Comparison of ENCODE assay signal across 10 cellular contexts in the genomic region with DNA sequence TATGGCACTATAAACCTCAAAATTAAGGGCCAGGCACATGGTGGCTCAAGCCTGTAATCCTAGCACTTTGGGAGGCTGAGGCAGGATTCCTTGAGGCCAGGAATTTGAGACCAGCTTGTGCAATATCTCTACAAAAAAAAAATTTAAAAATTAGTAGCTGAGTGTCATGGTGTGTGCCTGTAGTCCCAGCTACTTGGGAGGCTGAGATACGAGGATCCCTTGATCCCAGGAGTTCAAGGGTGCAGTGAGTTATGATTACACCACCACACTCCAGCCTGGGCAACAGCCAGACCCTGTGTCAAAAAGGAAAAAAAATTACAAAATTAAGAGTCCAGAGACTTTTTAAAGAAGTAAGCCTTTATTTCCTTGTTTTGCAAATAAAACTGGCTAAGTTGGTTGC. TPM values are rescaled to one million over a fixed set of nuclear protein-coding genes. Genes with fewer than 3 reads are reported as not detected.
DNase-seq lines count a peak whose midpoint lies in the region; ATAC-seq and TF ChIP-seq lines count a peak whose summit lies in the region.
"Had no signal": no experiment of that assay in that cellular context is flagged by ENCODE, and none has a peak within 500 bp of the region (broad histone marks: within the 10 kb centered on the region; RNA-seq: fewer than 3 reads in every experiment).

No MANE protein-coding gene starts in this region.

- H3K36me3 Mint-ChIP-seq in Caco-2 (ENCODE audit: insufficient read depth, unreplicated experiment) (peaks cover 88% of the 10 kb centered on the region), nephron (ENCODE audit: low read depth) (peaks cover 35% of the 10 kb centered on the region)
- peaks cover 26 to 39% of the 10 kb centered on the region in 2 donors for H3K36me3 Mint-ChIP-seq in activated T-cell treated with anti-CD3 and anti-CD28 coated beads, Interleukin-2, amount 50 U/mL, for 72 hours (ENCODE audit: insufficient read depth in 2 of 2)

- DNase-seq in Caco-2 (no peak), HT1080 (ENCODE audit: low read depth) (peak; percentile 29), NCI-H2081 (lab: John Stamatoyannopoulos, UW) (no peak), SIG-M5 treated with dmso at 0.1 percent for 504 hours (lab: John Stamatoyannopoulos, UW; ENCODE audit: unreplicated experiment) (no peak)
- no peak for DNase-seq in activated T-cell treated with anti-CD3 and anti-CD28 coated beads, Interleukin-2, amount 50 U/mL, for 72 hours
- DNase-seq: right cardiac atrium, SHP77 had no signal

- H3K27ac Mint-ChIP-seq in Caco-2 (ENCODE audit: unreplicated experiment) (no peak overlapping the region), nephron (no peak overlapping the region)
- peak overlapping the region; percentile 91 for H3K27ac Mint-ChIP-seq in activated T-cell treated with anti-CD3 and anti-CD28 coated beads, Interleukin-2, amount 50 U/mL, for 72 hours

- CTCF ChIA-PET in Caco-2 (lab: Charles Lee) = interaction anchor here (0.6 to 1.1 kb wide), 2 partner anchors 13 to 32 kb away, joined by 3 to 4 read pairs; no protein-coding TSS in a partner anchor

- H3K27me3 ChIP-seq in Caco-2 (replicated peaks; ENCODE audit: control insufficient read depth, insufficient read depth, low read length) = no peaks in the 10 kb centered on the region

- H3K9me3 Mint-ChIP-seq in Caco-2 (ENCODE audit: unreplicated experiment) (no peaks in the 10 kb centered on the region), nephron (no peaks in the 10 kb centered on the region)
- H3K9me3 Mint-ChIP-seq in activated T-cell treated with anti-CD3 and anti-CD28 coated beads, Interleukin-2, amount 50 U/mL, for 72 hours = no peaks in the 10 kb centered on the region

- peaks cover 39% of the 10 kb centered on the region for H3K4me1 ChIP-seq in Caco-2

- BruUV-seq in Caco-2 (replicated peaks; lab: Mats Ljungman, UMichigan) = no TSS peak

- ATAC-seq in activated T-cell treated with anti-CD3 and anti-CD28 coated beads, Interleukin-2, amount 50 U/mL, for 72 hours (replicated peaks in 1 of 2) = no peak
- no peak for ATAC-seq in HG03460 (IDR thresholded peaks at IDR 0.05; ENCODE audit: unreplicated experiment)
- ATAC-seq in HG02938 (IDR thresholded peaks at IDR 0.05; ENCODE audit: unreplicated experiment) = no peak
- ATAC-seq: right cardiac atrium had no signal

- no peak overlapping the region for H3K4me3 ChIP-seq in Caco-2 (ENCODE audit: low read depth, low read length)

- TF ChIP-seq CTCF in Caco-2 (IDR thresholded peaks at IDR 0.05; ENCODE audit: insufficient read depth in 1 of 2, low read depth in 1 of 2, low read length in 1 of 2, severe bottlenecking in 1 of 2, unreplicated experiment in 1 of 2) (no peak), nephron (IDR thresholded peaks at IDR 0.05; ENCODE audit: unreplicated experiment in 3 of 3) (no peak)

- intact Hi-C loops in Caco-2 (cut with micrococcal nuclease; ENCODE audit: unreplicated experiment) = no loop called here

- no peaks in the 10 kb centered on the region for H3K9me3 ChIP-seq in Caco-2

- peaks cover 3% of the 10 kb centered on the region for H3K36me3 ChIP-seq in Caco-2 (ENCODE audit: control insufficient read depth, insufficient read depth, low read length)

- POLR2A ChIA-PET in Caco-2 (lab: Charles Lee) = interaction anchor here (0.9 to 1.6 kb wide), 2 partner anchors 14 to 32 kb away, joined by 6 to 8 read pairs; no protein-coding TSS in a partner anchor

- H3K27me3 Mint-ChIP-seq in Caco-2 (ENCODE audit: insufficient read depth, unreplicated experiment) (no peaks in the 10 kb centered on the region), nephron (ENCODE audit: low read depth) (no peaks in the 10 kb centered on the region)
- H3K27me3 Mint-ChIP-seq in activated T-cell treated with anti-CD3 and anti-CD28 coated beads, Interleukin-2, amount 50 U/mL, for 72 hours (ENCODE audit: low read depth) = no peaks in the 10 kb centered on the region

- H3K4me3 Mint-ChIP-seq in Caco-2 (ENCODE audit: unreplicated experiment) (peak overlapping the region; percentile 86), nephron (peak overlapping the region in 2 of 3 experiments; percentile 66 to 72)
- H3K4me3 Mint-ChIP-seq in activated T-cell treated with anti-CD3 and anti-CD28 coated beads, Interleukin-2, amount 50 U/mL, for 72 hours = peak overlapping the region; percentile 44 to 98

- H3K4me1 Mint-ChIP-seq in Caco-2 (ENCODE audit: low read depth, unreplicated experiment) (peaks cover 6% of the 10 kb centered on the region), nephron (peaks cover 30% of the 10 kb centered on the region)
- H3K4me1 Mint-ChIP-seq in activated T-cell treated with anti-CD3 and anti-CD28 coated beads, Interleukin-2, amount 50 U/mL, for 72 hours (ENCODE audit: low read depth) = peaks cover 72% of the 10 kb centered on the region

RNA-seq across cellular contexts. Expression of gene GCN1, which starts 1.8 kb away (rescaled TPM):
- total RNA-seq in Caco-2 (2022) = 154 and 171 TPM in 2 replicates
- total RNA-seq in HT1080 (2014; rRNA removed; shearing (Covaris generic)) = 107 and 112 TPM in 2 replicates
- 30.5 and 34.0 TPM in 2 replicates for polyA plus RNA-seq in HT1080 (2015; cell fraction: cytosol; rRNA removed)
- 174 and 261 TPM in 2 replicates for polyA plus RNA-seq in HT1080 (2015; cell fraction: nucleus; rRNA removed)
- total RNA-seq in activated T-cell treated with anti-CD3 and anti-CD28 coated beads, Interleukin-2, amount 50 U/mL, for 72 hours = 100 to 1,000 TPM in 1 of 2 donors, 10 to 100 TPM in 1; 93.1 to 106 TPM

RNA-seq across cellular contexts. Expression of gene RPLP0, which starts 4.5 kb away (rescaled TPM):
- 2,379 and 2,383 TPM in 2 replicates for total RNA-seq in Caco-2 (2022)
- 4,836 and 5,375 TPM in 2 replicates for total RNA-seq in HT1080 (2014; rRNA removed; shearing (Covaris generic))
- 5,291 and 5,956 TPM in 2 replicates for polyA plus RNA-seq in HT1080 (2015; cell fraction: cytosol; rRNA removed)
- 2,009 and 2,141 TPM in 2 replicates for polyA plus RNA-seq in HT1080 (2015; cell fraction: nucleus; rRNA removed)
- total RNA-seq in activated T-cell treated with anti-CD3 and anti-CD28 coated beads, Interleukin-2, amount 50 U/mL, for 72 hours = 1,000 to 10,000 TPM; 4,846 to 5,223 TPM
